Comparison of ENCODE assay signal across 1 cellular context in the genomic region with DNA sequence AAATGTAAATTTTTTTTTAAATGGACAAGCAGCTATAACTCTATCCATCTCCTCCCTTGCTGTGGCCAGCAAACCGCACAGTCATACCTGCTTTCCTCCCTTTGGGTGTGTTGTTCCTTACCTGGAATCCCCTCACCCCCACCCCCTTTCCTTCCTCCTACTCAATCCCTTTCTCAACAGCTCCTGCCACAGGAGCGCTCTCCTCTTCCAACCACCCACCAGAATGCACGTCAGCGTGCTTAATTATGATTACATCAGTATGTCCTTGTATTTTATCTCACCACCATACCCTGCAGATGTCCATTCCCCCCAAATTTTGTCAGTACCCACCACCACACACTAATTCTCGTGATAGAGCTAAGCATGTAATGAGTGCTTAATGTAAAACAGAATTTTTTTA.
TF ChIP-seq lines count a peak whose summit lies in the region.

No MANE protein-coding gene starts in this region.

TF ChIP-seq in K562, 482 proteins besides CTCF, POLR2A, EP300 and RAD21 (continued from another document):
- TF ChIP-seq, protein P1, sequence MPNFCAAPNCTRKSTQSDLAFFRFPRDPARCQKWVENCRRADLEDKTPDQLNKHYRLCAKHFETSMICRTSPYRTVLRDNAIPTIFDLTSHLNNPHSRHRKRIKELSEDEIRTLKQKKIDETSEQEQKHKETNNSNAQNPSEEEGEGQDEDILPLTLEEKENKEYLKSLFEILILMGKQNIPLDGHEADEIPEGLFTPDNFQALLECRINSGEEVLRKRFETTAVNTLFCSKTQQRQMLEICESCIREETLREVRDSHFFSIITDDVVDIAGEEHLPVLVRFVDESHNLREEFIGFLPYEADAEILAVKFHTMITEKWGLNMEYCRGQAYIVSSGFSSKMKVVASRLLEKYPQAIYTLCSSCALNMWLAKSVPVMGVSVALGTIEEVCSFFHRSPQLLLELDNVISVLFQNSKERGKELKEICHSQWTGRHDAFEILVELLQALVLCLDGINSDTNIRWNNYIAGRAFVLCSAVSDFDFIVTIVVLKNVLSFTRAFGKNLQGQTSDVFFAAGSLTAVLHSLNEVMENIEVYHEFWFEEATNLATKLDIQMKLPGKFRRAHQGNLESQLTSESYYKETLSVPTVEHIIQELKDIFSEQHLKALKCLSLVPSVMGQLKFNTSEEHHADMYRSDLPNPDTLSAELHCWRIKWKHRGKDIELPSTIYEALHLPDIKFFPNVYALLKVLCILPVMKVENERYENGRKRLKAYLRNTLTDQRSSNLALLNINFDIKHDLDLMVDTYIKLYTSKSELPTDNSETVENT (CRISPR knock-in tag; IDR thresholded peaks at IDR 0.05): no peak
- TF ChIP-seq TRIM24 (IDR thresholded peaks at IDR 0.05): 0 out of 4 replicates have a peak, but pooled peaks of 1 of the 2 experiments have one; percentile 23
- 0 out of 2 replicates have a peak, but pooled peaks have one; percentile 51 for TF ChIP-seq ZEB2 (IDR thresholded peaks at IDR 0.05)
- TF ChIP-seq SMARCA4 (IDR thresholded peaks at IDR 0.05): peak; percentile 85
- TF ChIP-seq, protein P2, sequence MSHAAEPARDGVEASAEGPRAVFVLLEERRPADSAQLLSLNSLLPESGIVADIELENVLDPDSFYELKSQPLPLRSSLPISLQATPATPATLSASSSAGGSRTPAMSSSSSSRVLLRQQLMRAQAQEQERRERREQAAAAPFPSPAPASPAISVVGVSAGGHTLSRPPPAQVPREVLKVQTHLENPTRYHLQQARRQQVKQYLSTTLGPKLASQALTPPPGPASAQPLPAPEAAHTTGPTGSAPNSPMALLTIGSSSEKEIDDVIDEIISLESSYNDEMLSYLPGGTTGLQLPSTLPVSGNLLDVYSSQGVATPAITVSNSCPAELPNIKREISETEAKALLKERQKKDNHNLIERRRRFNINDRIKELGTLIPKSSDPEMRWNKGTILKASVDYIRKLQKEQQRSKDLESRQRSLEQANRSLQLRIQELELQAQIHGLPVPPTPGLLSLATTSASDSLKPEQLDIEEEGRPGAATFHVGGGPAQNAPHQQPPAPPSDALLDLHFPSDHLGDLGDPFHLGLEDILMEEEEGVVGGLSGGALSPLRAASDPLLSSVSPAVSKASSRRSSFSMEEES (CRISPR knock-in tag; IDR thresholded peaks at IDR 0.05): no peak
- peak; percentile 50 for TF ChIP-seq MAFG (tag; conservative IDR thresholded peaks at IDR 0.05)
- 0 out of 2 replicates have a peak, but pooled peaks have one; percentile 11 for TF ChIP-seq CBFA2T2 (conservative IDR thresholded peaks at IDR 0.05)
- TF ChIP-seq HDGF (IDR thresholded peaks at IDR 0.05): 0 out of 2 replicates have a peak, but pooled peaks have one; percentile 51
- TF ChIP-seq, protein P3, sequence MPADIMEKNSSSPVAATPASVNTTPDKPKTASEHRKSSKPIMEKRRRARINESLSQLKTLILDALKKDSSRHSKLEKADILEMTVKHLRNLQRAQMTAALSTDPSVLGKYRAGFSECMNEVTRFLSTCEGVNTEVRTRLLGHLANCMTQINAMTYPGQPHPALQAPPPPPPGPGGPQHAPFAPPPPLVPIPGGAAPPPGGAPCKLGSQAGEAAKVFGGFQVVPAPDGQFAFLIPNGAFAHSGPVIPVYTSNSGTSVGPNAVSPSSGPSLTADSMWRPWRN (IDR thresholded peaks at IDR 0.05; ENCODE audit: low read depth): peak; percentile 23; the same call in 1 of the 2 replicates
- peak; percentile 34 for TF ChIP-seq NEUROD1 (IDR thresholded peaks at IDR 0.05; ENCODE audit: borderline replicate concordance, low read depth, low read length, partially characterized antibody)
- 0 out of 4 replicates have a peak, but pooled peaks of 1 of the 2 experiments have one; percentile 22 for TF ChIP-seq ARNT (IDR thresholded peaks at IDR 0.05)
- TF ChIP-seq CREM (IDR thresholded peaks at IDR 0.05; ENCODE audit: low read depth): peak; percentile 77
- TF ChIP-seq ATF1 (CRISPR knock-in tag; IDR thresholded peaks at IDR 0.05): no peak
- TF ChIP-seq ATF1 (tag; IDR thresholded peaks at IDR 0.05): peak; percentile 44; the same call in 1 of the 2 replicates
- TF ChIP-seq RCOR1 (IDR thresholded peaks at IDR 0.05; ENCODE audit: borderline replicate concordance in 1 of 2, low read depth in 2 of 2, low read length in 2 of 2): peak in 1 of 2 experiments; percentile 8; a peak in 1 of 4 replicates
- TF ChIP-seq ZNF316 (IDR thresholded peaks at IDR 0.05): peak; percentile 40
- TF ChIP-seq, protein P4, sequence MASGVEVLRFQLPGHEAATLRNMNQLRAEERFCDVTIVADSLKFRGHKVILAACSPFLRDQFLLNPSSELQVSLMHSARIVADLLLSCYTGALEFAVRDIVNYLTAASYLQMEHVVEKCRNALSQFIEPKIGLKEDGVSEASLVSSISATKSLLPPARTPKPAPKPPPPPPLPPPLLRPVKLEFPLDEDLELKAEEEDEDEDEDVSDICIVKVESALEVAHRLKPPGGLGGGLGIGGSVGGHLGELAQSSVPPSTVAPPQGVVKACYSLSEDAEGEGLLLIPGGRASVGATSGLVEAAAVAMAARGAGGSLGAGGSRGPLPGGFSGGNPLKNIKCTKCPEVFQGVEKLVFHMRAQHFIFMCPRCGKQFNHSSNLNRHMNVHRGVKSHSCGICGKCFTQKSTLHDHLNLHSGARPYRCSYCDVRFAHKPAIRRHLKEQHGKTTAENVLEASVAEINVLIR (CRISPR knock-in tag; IDR thresholded peaks at IDR 0.05): no peak
- TF ChIP-seq, protein P5, sequence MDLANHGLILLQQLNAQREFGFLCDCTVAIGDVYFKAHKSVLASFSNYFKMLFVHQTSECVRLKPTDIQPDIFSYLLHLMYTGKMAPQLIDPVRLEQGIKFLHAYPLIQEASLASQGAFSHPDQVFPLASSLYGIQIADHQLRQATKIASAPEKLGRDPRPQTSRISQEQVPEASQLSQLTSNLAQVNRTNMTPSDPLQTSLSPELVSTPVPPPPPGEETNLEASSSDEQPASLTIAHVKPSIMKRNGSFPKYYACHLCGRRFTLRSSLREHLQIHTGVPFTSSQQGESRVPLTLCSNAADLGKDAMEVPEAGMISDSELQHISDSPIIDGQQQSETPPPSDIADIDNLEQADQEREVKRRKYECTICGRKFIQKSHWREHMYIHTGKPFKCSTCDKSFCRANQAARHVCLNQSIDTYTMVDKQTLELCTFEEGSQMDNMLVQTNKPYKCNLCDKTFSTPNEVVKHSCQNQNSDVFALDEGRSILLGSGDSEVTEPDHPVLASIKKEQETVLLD (IDR thresholded peaks at IDR 0.05): 0 out of 2 replicates have a peak, but pooled peaks have one; percentile 46
- peak; percentile 11; the same call in 1 of the 2 replicates for TF ChIP-seq JUND (IDR thresholded peaks at IDR 0.05; ENCODE audit: borderline replicate concordance, low read depth, low read length)
- TF ChIP-seq JUND (tag; IDR thresholded peaks at IDR 0.05; ENCODE audit: borderline replicate concordance, low read depth, low read length): peak; percentile 18; the same call in 1 of the 3 replicates
- peak; percentile 86 for TF ChIP-seq DPF2 (IDR thresholded peaks at IDR 0.05)
- TF ChIP-seq, protein P6, sequence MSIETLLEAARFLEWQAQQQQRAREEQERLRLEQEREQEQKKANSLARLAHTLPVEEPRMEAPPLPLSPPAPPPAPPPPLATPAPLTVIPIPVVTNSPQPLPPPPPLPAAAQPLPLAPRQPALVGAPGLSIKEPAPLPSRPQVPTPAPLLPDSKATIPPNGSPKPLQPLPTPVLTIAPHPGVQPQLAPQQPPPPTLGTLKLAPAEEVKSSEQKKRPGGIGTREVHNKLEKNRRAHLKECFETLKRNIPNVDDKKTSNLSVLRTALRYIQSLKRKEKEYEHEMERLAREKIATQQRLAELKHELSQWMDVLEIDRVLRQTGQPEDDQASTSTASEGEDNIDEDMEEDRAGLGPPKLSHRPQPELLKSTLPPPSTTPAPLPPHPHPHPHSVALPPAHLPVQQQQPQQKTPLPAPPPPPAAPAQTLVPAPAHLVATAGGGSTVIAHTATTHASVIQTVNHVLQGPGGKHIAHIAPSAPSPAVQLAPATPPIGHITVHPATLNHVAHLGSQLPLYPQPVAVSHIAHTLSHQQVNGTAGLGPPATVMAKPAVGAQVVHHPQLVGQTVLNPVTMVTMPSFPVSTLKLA (conservative IDR thresholded peaks at IDR 0.05): peak in 1 of 2 experiments; percentile 42; a peak in 1 of 4 replicates
- TF ChIP-seq ATF7 (IDR thresholded peaks at IDR 0.05): peak; percentile 37; the same call in 1 of the 2 replicates
- no peak for TF ChIP-seq CBX3 (IDR thresholded peaks at IDR 0.05; ENCODE audit: borderline replicate concordance in 1 of 2, low read length in 2 of 2)
- TF ChIP-seq ARID1B (IDR thresholded peaks at IDR 0.05): peak; percentile 72
- TF ChIP-seq, protein P7, sequence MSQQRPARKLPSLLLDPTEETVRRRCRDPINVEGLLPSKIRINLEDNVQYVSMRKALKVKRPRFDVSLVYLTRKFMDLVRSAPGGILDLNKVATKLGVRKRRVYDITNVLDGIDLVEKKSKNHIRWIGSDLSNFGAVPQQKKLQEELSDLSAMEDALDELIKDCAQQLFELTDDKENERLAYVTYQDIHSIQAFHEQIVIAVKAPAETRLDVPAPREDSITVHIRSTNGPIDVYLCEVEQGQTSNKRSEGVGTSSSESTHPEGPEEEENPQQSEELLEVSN (IDR thresholded peaks at IDR 0.05; ENCODE audit: borderline replicate concordance in 1 of 2, extremely low read depth in 1 of 2, insufficient read depth in 1 of 2, insufficient read length in 1 of 2, low read depth in 1 of 2, low read length in 1 of 2, poor library complexity in 1 of 2, severe bottlenecking in 1 of 2): peak in 1 of 2 experiments; percentile 7
- no peak for TF ChIP-seq PML (IDR thresholded peaks at IDR 0.05; ENCODE audit: low read length)
- TF ChIP-seq, protein P8, sequence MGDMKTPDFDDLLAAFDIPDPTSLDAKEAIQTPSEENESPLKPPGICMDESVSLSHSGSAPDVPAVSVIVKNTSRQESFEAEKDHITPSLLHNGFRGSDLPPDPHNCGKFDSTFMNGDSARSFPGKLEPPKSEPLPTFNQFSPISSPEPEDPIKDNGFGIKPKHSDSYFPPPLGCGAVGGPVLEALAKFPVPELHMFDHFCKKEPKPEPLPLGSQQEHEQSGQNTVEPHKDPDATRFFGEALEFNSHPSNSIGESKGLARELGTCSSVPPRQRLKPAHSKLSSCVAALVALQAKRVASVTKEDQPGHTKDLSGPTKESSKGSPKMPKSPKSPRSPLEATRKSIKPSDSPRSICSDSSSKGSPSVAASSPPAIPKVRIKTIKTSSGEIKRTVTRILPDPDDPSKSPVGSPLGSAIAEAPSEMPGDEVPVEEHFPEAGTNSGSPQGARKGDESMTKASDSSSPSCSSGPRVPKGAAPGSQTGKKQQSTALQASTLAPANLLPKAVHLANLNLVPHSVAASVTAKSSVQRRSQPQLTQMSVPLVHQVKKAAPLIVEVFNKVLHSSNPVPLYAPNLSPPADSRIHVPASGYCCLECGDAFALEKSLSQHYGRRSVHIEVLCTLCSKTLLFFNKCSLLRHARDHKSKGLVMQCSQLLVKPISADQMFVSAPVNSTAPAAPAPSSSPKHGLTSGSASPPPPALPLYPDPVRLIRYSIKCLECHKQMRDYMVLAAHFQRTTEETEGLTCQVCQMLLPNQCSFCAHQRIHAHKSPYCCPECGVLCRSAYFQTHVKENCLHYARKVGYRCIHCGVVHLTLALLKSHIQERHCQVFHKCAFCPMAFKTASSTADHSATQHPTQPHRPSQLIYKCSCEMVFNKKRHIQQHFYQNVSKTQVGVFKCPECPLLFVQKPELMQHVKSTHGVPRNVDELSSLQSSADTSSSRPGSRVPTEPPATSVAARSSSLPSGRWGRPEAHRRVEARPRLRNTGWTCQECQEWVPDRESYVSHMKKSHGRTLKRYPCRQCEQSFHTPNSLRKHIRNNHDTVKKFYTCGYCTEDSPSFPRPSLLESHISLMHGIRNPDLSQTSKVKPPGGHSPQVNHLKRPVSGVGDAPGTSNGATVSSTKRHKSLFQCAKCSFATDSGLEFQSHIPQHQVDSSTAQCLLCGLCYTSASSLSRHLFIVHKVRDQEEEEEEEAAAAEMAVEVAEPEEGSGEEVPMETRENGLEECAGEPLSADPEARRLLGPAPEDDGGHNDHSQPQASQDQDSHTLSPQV (IDR thresholded peaks at IDR 0.05): peak; percentile 72; the same call in 1 of the 2 replicates
- TF ChIP-seq EGR1 (conservative IDR thresholded peaks at IDR 0.05): peak; percentile 92
- TF ChIP-seq, protein P9, sequence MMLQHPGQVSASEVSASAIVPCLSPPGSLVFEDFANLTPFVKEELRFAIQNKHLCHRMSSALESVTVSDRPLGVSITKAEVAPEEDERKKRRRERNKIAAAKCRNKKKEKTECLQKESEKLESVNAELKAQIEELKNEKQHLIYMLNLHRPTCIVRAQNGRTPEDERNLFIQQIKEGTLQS (IDR thresholded peaks at IDR 0.05): peak; percentile 65
- TF ChIP-seq, protein P9 (CRISPR knock-in tag; conservative IDR thresholded peaks at IDR 0.05): no peak
TF ChIP-seq in K562: peak in this region for 31.
